ENCODE assay signal across 1 cellular context in the genomic region with DNA sequence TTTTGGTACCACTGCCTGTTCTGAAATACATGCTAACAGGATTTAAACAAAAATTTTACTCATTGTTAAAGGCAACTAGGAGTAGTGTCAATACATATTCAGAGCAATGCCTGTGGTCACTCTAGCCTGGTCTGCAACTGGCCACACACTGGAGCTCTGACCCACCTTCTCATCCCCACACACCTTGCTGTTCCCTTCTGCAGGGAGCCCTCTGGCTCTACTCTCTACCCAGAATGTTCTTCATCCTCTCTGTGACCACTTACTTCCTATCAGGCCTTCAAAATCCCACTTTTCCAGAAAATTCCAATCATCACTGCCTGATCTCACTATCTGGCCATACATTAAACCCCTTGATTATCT.
TF ChIP-seq lines count a peak whose summit lies in the region.

No MANE protein-coding gene starts in this region.

TF ChIP-seq in A549, 52 proteins besides CTCF, POLR2A, EP300 and RAD21 (continued from another document):
- TF ChIP-seq USF2 (IDR thresholded peaks at IDR 0.05): no peak
- no peak for TF ChIP-seq RCOR1 (IDR thresholded peaks at IDR 0.05; ENCODE audit: low read depth, low read length)
- no peak for TF ChIP-seq FOSL2 (IDR thresholded peaks at IDR 0.05)
- no peak for TF ChIP-seq FOSL2 (CRISPR knock-in tag; IDR thresholded peaks at IDR 0.05)
- no peak for TF ChIP-seq HOXA7 (CRISPR knock-in tag; IDR thresholded peaks at IDR 0.05)
- no peak for TF ChIP-seq CHD4 (IDR thresholded peaks at IDR 0.05; ENCODE audit: borderline replicate concordance)
- TF ChIP-seq PHF8 (IDR thresholded peaks at IDR 0.05; ENCODE audit: borderline replicate concordance, low read depth): no peak
- no peak for TF ChIP-seq MAX (IDR thresholded peaks at IDR 0.05)
